Comparison of ENCODE assay signal across 32 cellular contexts in genomic region chr4:6538111-6538510, GRCh38.
"Had no signal": no experiment of that assay in that cellular context is flagged by ENCODE, and none has a peak within 500 bp of the region (broad histone marks: within the 10 kb centered on the region; RNA-seq: fewer than 3 reads in every experiment).

No MANE protein-coding gene starts in this region.

- H3K9me3 Mint-ChIP-seq: activated CD4-positive, alpha-beta T cell treated with anti-CD3 and anti-CD28 coated beads, Interleukin-2, amount 10 ng/mL, durations not matched to agents 24 days and 14 days; activated naive CD4-positive, alpha-beta T cell treated with anti-CD3 and anti-CD28 coated beads, Interleukin-2, amount 50 U/mL, for 24 hours; activated naive CD8-positive, alpha-beta T cell treated with anti-CD3 and anti-CD28 coated beads, Interleukin-2, amount 10 ng/mL, durations not matched to agents 7 days and 5 days; activated T-helper 1 cell treated with anti-CD3 and anti-CD28 coated beads, Interleukin-12 subunit alpha, Interleukin-12 subunit beta, Interleukin-2, Interleukin-4 antibody, amounts not matched to agents 30 ng/mL and 10 ng/mL and 1 ng/mL, durations not matched to agents 14 hours and 24 hours and 36 hours; activated T-helper 2 cell treated with anti-CD3 and anti-CD28 coated beads, Interferon-gamma antibody, Interleukin-2, Interleukin-4, amounts not matched to agents 10 μg/mL and 5 μg/mL and 100 μg/mL, durations not matched to agents 14 hours and 24 hours and 36 hours; endodermal cell had no signal

- H3K27ac ChIP-seq: body of pancreas, colonic mucosa, esophagus muscularis mucosa, foreskin keratinocyte, gastrocnemius medialis, heart left ventricle had no signal

- H3K27me3 Mint-ChIP-seq: activated CD4-positive, alpha-beta T cell treated with anti-CD3 and anti-CD28 coated beads, Interleukin-2, amount 10 ng/mL, durations not matched to agents 24 days and 14 days; activated naive CD8-positive, alpha-beta T cell treated with anti-CD3 and anti-CD28 coated beads, Interleukin-2, amount 10 ng/mL, durations not matched to agents 7 days and 5 days had no signal

- H3K27ac Mint-ChIP-seq: activated CD4-positive, alpha-beta memory T cell treated with anti-CD3 and anti-CD28 coated beads for 36 hours; activated CD4-positive, alpha-beta T cell treated with anti-CD3 and anti-CD28 coated beads for 36 hours; activated CD4-positive, alpha-beta T cell treated with anti-CD3 and anti-CD28 coated beads, Interleukin-2, amount 10 ng/mL, durations not matched to agents 24 days and 14 days; activated CD8-positive, alpha-beta memory T cell treated with anti-CD3 and anti-CD28 coated beads, Interleukin-2, amount 10 ng/mL, durations not matched to agents 7 days and 5 days; activated CD8-positive, alpha-beta T cell treated with anti-CD3 and anti-CD28 coated beads, Interleukin-2, amount 10 ng/mL, durations not matched to agents 7 days and 5 days; activated naive CD4-positive, alpha-beta T cell treated with anti-CD3 and anti-CD28 coated beads for 36 hours; activated naive CD4-positive, alpha-beta T cell treated with anti-CD3 and anti-CD28 coated beads, Interleukin-2, amount 50 U/mL, for 24 hours; activated naive CD8-positive, alpha-beta T cell treated with anti-CD3 and anti-CD28 coated beads, Interleukin-2, amount 10 ng/mL, durations not matched to agents 7 days and 5 days; activated T-helper 1 cell treated with anti-CD3 and anti-CD28 coated beads, Interleukin-12 subunit alpha, Interleukin-12 subunit beta, Interleukin-2, Interleukin-4 antibody, amounts not matched to agents 30 ng/mL and 10 ng/mL and 1 ng/mL, durations not matched to agents 14 hours and 24 hours and 36 hours; activated T-helper 2 cell treated with anti-CD3 and anti-CD28 coated beads, Interferon-gamma antibody, Interleukin-2, Interleukin-4, amounts not matched to agents 10 μg/mL and 5 μg/mL and 100 μg/mL, durations not matched to agents 14 hours and 24 hours and 36 hours; endodermal cell; T-helper 17 cell; T-helper 2 cell treated with Interferon-gamma antibody and Interleukin-4, amounts not matched to agents 5 μg/mL and 100 μg/mL, for 36 hours had no signal

- ATAC-seq: activated CD4-positive, alpha-beta T cell treated with anti-CD3 and anti-CD28 coated beads for 36 hours; activated CD8-positive, alpha-beta memory T cell treated with anti-CD3 and anti-CD28 coated beads, Interleukin-2, amount 10 ng/mL, durations not matched to agents 7 days and 5 days; activated CD8-positive, alpha-beta T cell treated with anti-CD3 and anti-CD28 coated beads, Interleukin-2, amount 10 ng/mL, durations not matched to agents 7 days and 5 days; body of pancreas; foreskin keratinocyte; gastrocnemius medialis; heart left ventricle; T-helper 17 cell had no signal

- H3K27me3 ChIP-seq: colonic mucosa, foreskin keratinocyte had no signal

- H3K9me3 ChIP-seq: colonic mucosa, gastrocnemius medialis had no signal

- H3K4me3 ChIP-seq: body of pancreas, colonic mucosa, esophagus muscularis mucosa, gastrocnemius medialis, heart left ventricle had no signal

- H3K4me3 Mint-ChIP-seq: activated CD4-positive, alpha-beta memory T cell treated with anti-CD3 and anti-CD28 coated beads for 36 hours; activated CD4-positive, alpha-beta T cell treated with anti-CD3 and anti-CD28 coated beads for 36 hours; activated CD4-positive, alpha-beta T cell treated with anti-CD3 and anti-CD28 coated beads, Interleukin-2, amount 10 ng/mL, durations not matched to agents 24 days and 14 days; activated CD8-positive, alpha-beta memory T cell treated with anti-CD3 and anti-CD28 coated beads, Interleukin-2, amount 10 ng/mL, durations not matched to agents 7 days and 5 days; activated CD8-positive, alpha-beta T cell treated with anti-CD3 and anti-CD28 coated beads, Interleukin-2, amount 10 ng/mL, durations not matched to agents 7 days and 5 days; activated naive CD4-positive, alpha-beta T cell treated with anti-CD3 and anti-CD28 coated beads for 36 hours; activated naive CD4-positive, alpha-beta T cell treated with anti-CD3 and anti-CD28 coated beads, Interleukin-2, amount 50 U/mL, for 24 hours; activated naive CD8-positive, alpha-beta T cell treated with anti-CD3 and anti-CD28 coated beads, Interleukin-2, amount 10 ng/mL, durations not matched to agents 7 days and 5 days; activated T-helper 1 cell treated with anti-CD3 and anti-CD28 coated beads, Interleukin-12 subunit alpha, Interleukin-12 subunit beta, Interleukin-2, Interleukin-4 antibody, amounts not matched to agents 30 ng/mL and 10 ng/mL and 1 ng/mL, durations not matched to agents 14 hours and 24 hours and 36 hours; endodermal cell; T-helper 17 cell; T-helper 2 cell treated with Interferon-gamma antibody and Interleukin-4, amounts not matched to agents 5 μg/mL and 100 μg/mL, for 36 hours had no signal

- DNase-seq: activated CD4-positive, alpha-beta memory T cell treated with anti-CD3 and anti-CD28 coated beads for 36 hours; activated CD4-positive, alpha-beta T cell treated with anti-CD3 and anti-CD28 coated beads for 36 hours; activated CD4-positive, alpha-beta T cell treated with anti-CD3 and anti-CD28 coated beads, Interleukin-2, amount 10 ng/mL, durations not matched to agents 24 days and 14 days; activated CD4-positive, CD25-positive, alpha-beta regulatory T cell; activated CD4-positive, CD25-positive, alpha-beta regulatory T cell treated with anti-CD3 and anti-CD28 coated beads, Interleukin-2, amount 50 U/mL, for 72 hours; activated CD8-positive, alpha-beta memory T cell treated with anti-CD3 and anti-CD28 coated beads, Interleukin-2, amount 10 ng/mL, durations not matched to agents 7 days and 5 days; activated CD8-positive, alpha-beta memory T cell treated with anti-CD3 and anti-CD28 coated beads, Interleukin-2, amount 50 U/mL, for 4 hours; activated CD8-positive, alpha-beta T cell treated with anti-CD3 and anti-CD28 coated beads, Interleukin-2, amount 10 ng/mL, durations not matched to agents 7 days and 5 days; activated effector memory CD4-positive, alpha-beta T cell treated with anti-CD3 and anti-CD28 coated beads, Interleukin-2, amount 50 U/mL, for 16 hours; activated naive CD4-positive, alpha-beta T cell treated with anti-CD3 and anti-CD28 coated beads for 36 hours; activated naive CD8-positive, alpha-beta T cell treated with anti-CD3 and anti-CD28 coated beads, Interleukin-2, amount 10 ng/mL, durations not matched to agents 7 days and 5 days; activated T-cell treated with anti-CD3 and anti-CD28 coated beads, Interleukin-2, amount 50 U/mL, for 1 hour; activated T-cell treated with anti-CD3 and anti-CD28 coated beads, Interleukin-2, amount 50 U/mL, for 48 hours; aorta; cerebellar nuclear complex; colonic mucosa; effector CD8-positive, alpha-beta T cell; endodermal cell; erythroblast; foreskin keratinocyte; gastrocnemius medialis; glutamatergic neuron; heart left ventricle; T-helper 1 cell; T-helper 17 cell; T1000 had no signal

- H3K36me3 ChIP-seq: colonic mucosa, esophagus muscularis mucosa, gastrocnemius medialis, heart left ventricle had no signal

- H3K36me3 Mint-ChIP-seq: activated CD4-positive, alpha-beta memory T cell treated with anti-CD3 and anti-CD28 coated beads for 36 hours; activated CD8-positive, alpha-beta memory T cell treated with anti-CD3 and anti-CD28 coated beads, Interleukin-2, amount 10 ng/mL, durations not matched to agents 7 days and 5 days; activated naive CD4-positive, alpha-beta T cell treated with anti-CD3 and anti-CD28 coated beads, Interleukin-2, amount 50 U/mL, for 24 hours; activated naive CD8-positive, alpha-beta T cell treated with anti-CD3 and anti-CD28 coated beads, Interleukin-2, amount 10 ng/mL, durations not matched to agents 7 days and 5 days had no signal

- H3K4me1 ChIP-seq: body of pancreas, colonic mucosa, esophagus muscularis mucosa, foreskin keratinocyte, gastrocnemius medialis, heart left ventricle had no signal

- H3K4me1 Mint-ChIP-seq: activated CD4-positive, alpha-beta T cell treated with anti-CD3 and anti-CD28 coated beads for 36 hours; activated CD4-positive, alpha-beta T cell treated with anti-CD3 and anti-CD28 coated beads, Interleukin-2, amount 10 ng/mL, durations not matched to agents 24 days and 14 days; activated CD8-positive, alpha-beta memory T cell treated with anti-CD3 and anti-CD28 coated beads, Interleukin-2, amount 10 ng/mL, durations not matched to agents 7 days and 5 days; activated naive CD4-positive, alpha-beta T cell treated with anti-CD3 and anti-CD28 coated beads, Interleukin-2, amount 50 U/mL, for 24 hours; activated naive CD8-positive, alpha-beta T cell treated with anti-CD3 and anti-CD28 coated beads, Interleukin-2, amount 10 ng/mL, durations not matched to agents 7 days and 5 days; endodermal cell; T-helper 17 cell had no signal
